In the genomic region with DNA sequence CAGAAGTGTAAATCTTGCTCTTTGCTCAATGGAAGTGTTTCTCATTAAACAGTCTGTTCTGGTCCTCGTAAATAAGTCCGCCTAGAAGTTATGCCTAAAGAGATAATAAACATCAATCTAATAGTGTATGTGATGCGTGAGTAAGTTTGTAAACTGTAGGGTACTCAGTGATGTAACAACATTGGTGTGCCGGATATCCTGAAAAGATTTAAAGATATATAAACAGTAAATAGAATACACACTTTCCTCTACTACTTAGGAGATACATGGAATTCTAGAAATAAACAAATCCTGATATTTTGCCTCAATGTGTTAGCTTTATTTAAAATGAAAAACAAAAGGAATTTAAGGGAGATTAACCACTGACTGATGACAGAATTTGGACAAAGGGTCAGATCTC, we compare ENCODE assay signal across 32 cellular contexts.
"Had no signal": no experiment of that assay in that cellular context is flagged by ENCODE, and none has a peak within 500 bp of the region (broad histone marks: within the 10 kb centered on the region; RNA-seq: fewer than 3 reads in every experiment).

No MANE protein-coding gene starts in this region.

- DNase-seq: activated B cell treated with CpG ODN at 0.5 μM for 24 hours; activated CD8-positive, alpha-beta memory T cell treated with anti-CD3 and anti-CD28 coated beads for 24 hours; activated effector memory CD4-positive, alpha-beta T cell treated with Interleukin-2 at 50 U/mL for 16 hours; activated naive CD4-positive, alpha-beta T cell treated with Interleukin-2 at 50 U/mL for 16 hours; activated naive CD8-positive, alpha-beta T cell treated with anti-CD3 and anti-CD28 coated beads for 36 hours; adrenal gland; brain microvascular endothelial cell; caudate nucleus; cortex of kidney; effector memory CD8-positive, alpha-beta T cell; foreskin keratinocyte; heart left ventricle; left lung; lower lobe of right lung; mesendoderm; natural killer cell; occipital lobe; psoas muscle; sigmoid colon; small intestine; stimulated activated CD4-positive, alpha-beta T cell treated with anti-CD3 and anti-CD28 coated beads, Interleukin-1b, Interleukin-23, amount 100 ng/mL, for 48 hours; stimulated activated CD4-positive, alpha-beta T cell treated with anti-CD3 and anti-CD28 coated beads, Interleukin-4, amount 100 ng/mL, for 4 hours; stimulated activated CD8-positive, alpha-beta memory T cell treated with anti-CD3 and anti-CD28 coated beads, Interleukin-4, amount 100 ng/mL, for 48 hours; stimulated activated naive CD8-positive, alpha-beta T cell treated with anti-CD3 and anti-CD28 coated beads, Interleukin-15, amount 100 ng/mL, for 72 hours; substantia nigra; uterus had no signal

- H3K4me1 Mint-ChIP-seq: activated B cell treated with CpG ODN at 0.5 μM for 24 hours; activated naive CD8-positive, alpha-beta T cell treated with anti-CD3 and anti-CD28 coated beads for 36 hours; natural killer cell; neural progenitor cell; stimulated activated memory B cell treated with anti-CD40 and anti-IgM and Interleukin-4, amounts not matched to agents 10 μg/mL and 1 μg/mL and 100 μg/mL, for 72 hours; stimulated activated naive CD8-positive, alpha-beta T cell treated with anti-CD3 and anti-CD28 coated beads, Interleukin-15, amount 100 ng/mL, for 72 hours had no signal

- H3K4me3 ChIP-seq: adrenal gland, heart left ventricle, left lung, lower lobe of right lung, neural progenitor cell, psoas muscle, sigmoid colon, uterus had no signal

- H3K36me3 Mint-ChIP-seq: natural killer cell; neural progenitor cell; stimulated activated memory B cell treated with anti-CD40 and anti-IgM and Interleukin-4, amounts not matched to agents 10 μg/mL and 1 μg/mL and 100 μg/mL, for 72 hours; type B pancreatic cell had no signal

- H3K9me3 Mint-ChIP-seq: effector memory CD8-positive, alpha-beta T cell; type B pancreatic cell had no signal

- H3K36me3 ChIP-seq: adrenal gland, brain microvascular endothelial cell, heart left ventricle, left lung, lower lobe of right lung, neural progenitor cell, sigmoid colon, uterus had no signal

- H3K4me1 ChIP-seq: adrenal gland, foreskin keratinocyte, heart left ventricle, left lung, lower lobe of right lung, neural progenitor cell, parathyroid adenoma, psoas muscle, sigmoid colon, uterus had no signal

- H3K9me3 ChIP-seq: adrenal gland, lower lobe of right lung, sigmoid colon, uterus had no signal

- H3K27me3 ChIP-seq: adrenal gland, brain microvascular endothelial cell, foreskin keratinocyte, heart left ventricle, left lung, neural progenitor cell, sigmoid colon, uterus had no signal

- H3K27ac Mint-ChIP-seq: activated B cell treated with CpG ODN at 0.5 μM for 24 hours; activated naive CD8-positive, alpha-beta T cell treated with anti-CD3 and anti-CD28 coated beads for 36 hours; effector memory CD8-positive, alpha-beta T cell; natural killer cell; neural progenitor cell; stimulated activated memory B cell treated with anti-CD40 and anti-IgM and Interleukin-4, amounts not matched to agents 10 μg/mL and 1 μg/mL and 100 μg/mL, for 72 hours; stimulated activated naive CD8-positive, alpha-beta T cell treated with anti-CD3 and anti-CD28 coated beads, Interleukin-15, amount 100 ng/mL, for 72 hours; type B pancreatic cell had no signal

- H2AFZ ChIP-seq: neural progenitor cell, parathyroid adenoma had no signal

- H3K4me2 ChIP-seq: neural progenitor cell had no signal

- H3K79me2 ChIP-seq: parathyroid adenoma had no signal

- H3K27me3 Mint-ChIP-seq: activated B cell treated with CpG ODN at 0.5 μM for 24 hours; stimulated activated memory B cell treated with anti-CD40 and anti-IgM and Interleukin-4, amounts not matched to agents 10 μg/mL and 1 μg/mL and 100 μg/mL, for 72 hours; stimulated activated naive CD8-positive, alpha-beta T cell treated with anti-CD3 and anti-CD28 coated beads, Interleukin-15, amount 100 ng/mL, for 72 hours had no signal

- H3K4me3 Mint-ChIP-seq: activated B cell treated with CpG ODN at 0.5 μM for 24 hours; activated naive CD8-positive, alpha-beta T cell treated with anti-CD3 and anti-CD28 coated beads for 36 hours; effector memory CD8-positive, alpha-beta T cell; natural killer cell; neural progenitor cell; stimulated activated memory B cell treated with anti-CD40 and anti-IgM and Interleukin-4, amounts not matched to agents 10 μg/mL and 1 μg/mL and 100 μg/mL, for 72 hours; stimulated activated naive CD8-positive, alpha-beta T cell treated with anti-CD3 and anti-CD28 coated beads, Interleukin-15, amount 100 ng/mL, for 72 hours; type B pancreatic cell had no signal

- FAIRE-seq: astrocyte, endothelial cell of umbilical vein had no signal

- H3K27ac ChIP-seq: adrenal gland, brain microvascular endothelial cell, foreskin keratinocyte, heart left ventricle, left lung, lower lobe of right lung, neural progenitor cell, parathyroid adenoma, psoas muscle, sigmoid colon, uterus had no signal

- H3K9ac ChIP-seq: neural progenitor cell, parathyroid adenoma had no signal
